In genomic region chr17:65559802-65560627, GRCh38 we compare ENCODE assay signal across 9 cellular contexts. TPM values are rescaled to one million over a fixed set of nuclear protein-coding genes. Genes with fewer than 3 reads are reported as not detected.
DNase-seq lines count a peak whose midpoint lies in the region; ATAC-seq, FAIRE-seq and TF ChIP-seq lines count a peak whose summit lies in the region.
"Had no signal": no experiment of that assay in that cellular context is flagged by ENCODE, and none has a peak within 500 bp of the region (broad histone marks: within the 10 kb centered on the region; RNA-seq: fewer than 3 reads in every experiment).

No MANE protein-coding gene starts in this region.

- DNase-seq in GM20000 (ENCODE audit: low spot score) (peak; percentile 62), RWPE2 (ENCODE audit: low spot score) (no peak), bronchial epithelial cell (ENCODE audit: low read depth) (no peak), right lobe of liver (peak in 2 of 3 donors; percentile 32 to 54), testis (peak; percentile 29), NK-92 (lab: John Stamatoyannopoulos, UW; ENCODE audit: unreplicated experiment) (no peak), H54 (ENCODE audit: insufficient read length, low spot score) (no peak), occipital lobe (lab: John Stamatoyannopoulos, UW) (no peak)

- 0% methylated on average over 11 of the region's 90 CpGs for WGBS in right lobe of liver (ENCODE audit: insufficient coverage, low coverage, low lambda C conversion rate, missing lambda C conversion rate)
- WGBS in testis, 2 donors = 0 to 1% methylated on average over 29 to 70 of the region's 90 CpGs

- H3K4me3 ChIP-seq in RWPE2 (ENCODE audit: severe bottlenecking) (peak overlapping the region; percentile 46), bronchial epithelial cell (ENCODE audit: low read depth, low read length) (peak overlapping the region; percentile 51), right lobe of liver (peak overlapping the region; percentile 53 to 75 (median 72)), testis (peak overlapping the region; percentile 84 to 88)

- H3K27ac ChIP-seq in RWPE2 (ENCODE audit: poor library complexity, severe bottlenecking) (no peak overlapping the region), right lobe of liver (peak overlapping the region in 2 of 3 donors; percentile 44 to 92), testis (peak overlapping the region; percentile 80 to 93)

- no peak for TF ChIP-seq POLR2A in right lobe of liver (IDR thresholded peaks at IDR 0.05)
- no peak for TF ChIP-seq POLR2A in testis (IDR thresholded peaks at IDR 0.05)
- no peak for TF ChIP-seq POLR2A in H54 (IDR thresholded peaks at IDR 0.05; ENCODE audit: low read depth, low read length)

- H3K9me3 ChIP-seq in RWPE2 (ENCODE audit: severe bottlenecking) (no peaks in the 10 kb centered on the region), right lobe of liver (no peaks in the 10 kb centered on the region), testis (no peaks in the 10 kb centered on the region)

- H3K36me3 ChIP-seq in RWPE2 (ENCODE audit: low read depth) (no peaks in the 10 kb centered on the region), bronchial epithelial cell (ENCODE audit: control insufficient read depth, insufficient read depth, low read length) (no peaks in the 10 kb centered on the region), right lobe of liver (no peaks in the 10 kb centered on the region), testis (ENCODE audit: low read depth, missing control alignments) (no peaks in the 10 kb centered on the region)

- intact Hi-C loops in right lobe of liver (cut with DNase I) = loop anchor here in 1 of 2 donors (5.0 kb wide), 1 partner anchor 103 kb away; no protein-coding TSS in a partner anchor
- intact Hi-C loops in testis (cut with DNase I; ENCODE audit: low total_unique reads) = loop anchor here (10.0 kb wide), 1 partner anchor 265 kb away; no protein-coding TSS in a partner anchor

- H3K27me3 ChIP-seq in RWPE2 (ENCODE audit: insufficient read depth, poor library complexity, severe bottlenecking) = peaks cover 39% of the 10 kb centered on the region
- H3K27me3 ChIP-seq in bronchial epithelial cell (ENCODE audit: control insufficient read depth, insufficient read depth, low read length) = peaks cover 29% of the 10 kb centered on the region
- no peaks in the 10 kb centered on the region for H3K27me3 ChIP-seq in right lobe of liver
- H3K27me3 ChIP-seq in testis = no peaks in the 10 kb centered on the region

- TF ChIP-seq CTCF in GM20000 (IDR thresholded peaks at IDR 0.05; ENCODE audit: extremely low read depth, missing control alignments) (no peak), RWPE2 (IDR thresholded peaks at IDR 0.05; ENCODE audit: poor library complexity, severe bottlenecking) (no peak), bronchial epithelial cell (IDR thresholded peaks at IDR 0.05; ENCODE audit: insufficient read depth, low read length, severe bottlenecking) (no peak), right lobe of liver (IDR thresholded peaks at IDR 0.05) (no peak), testis (IDR thresholded peaks at IDR 0.05) (no peak)

- ATAC-seq in RWPE2 (ENCODE audit: low read depth) (0 out of 3 replicates have a peak, but pooled peaks have one; percentile 8), right lobe of liver (peak in 2 of 4 donors; percentile 6 to 11)

- no peaks in the 10 kb centered on the region for H3K4me1 ChIP-seq in RWPE2 (ENCODE audit: insufficient read depth, poor library complexity, severe bottlenecking)
- H3K4me1 ChIP-seq in right lobe of liver = peaks cover 0 to 14% (median 0%) of the 10 kb centered on the region in 4 donors
- peaks cover 21% of the 10 kb centered on the region for H3K4me1 ChIP-seq in testis

- FAIRE-seq in bronchial epithelial cell (lab: Jason Lieb, UNC) (no peak), H54 (lab: Jason Lieb, UNC) (no peak)
- FAIRE-seq: TTC549 had no signal

RNA-seq across cellular contexts. Expression of gene AXIN2, which starts 1.4 kb away (rescaled TPM):
- under 0.01 TPM in 1 of 2 replicates, not detected in the other for total RNA-seq in bronchial epithelial cell
- total RNA-seq in right lobe of liver = 1 to 10 TPM; 1.0 to 2.4 (median 2.0) TPM
- 10 to 100 TPM; 20.2 to 26.3 TPM for total RNA-seq in testis
- polyA plus RNA-seq in testis (ENCODE audit: insufficient read depth, low read depth, low replicate concordance) = 18.1 TPM
- 33.1 TPM for total RNA-seq in occipital lobe

Comparison
In these comparisons a context has a peak if more than half of its experiments do, and no peak if none do; other contexts are left out.
1. DNase-seq: peak in GM20000 (single experiment), right lobe of liver (2 of 3) and testis (single experiment); none in RWPE2 (single experiment), bronchial epithelial cell (single experiment), NK-92 (single experiment), H54 (single experiment) and occipital lobe (single experiment).
2. RNA of gene AXIN2, which starts 1.4 kb away (total RNA-seq): 33.1 TPM in occipital lobe (single experiment) and 20.2 to 26.3 TPM in testis; 1.0 to 2.4 TPM in right lobe of liver and under 0.01 TPM in bronchial epithelial cell; every median in the first group is over 4 times any median in the second.
3. Peak in every context shown above with its lines, with median percentiles within 50 percentile points of each other: H3K4me3 ChIP-seq.